14 cellular contexts compared by ENCODE assay signal in the genomic region with DNA sequence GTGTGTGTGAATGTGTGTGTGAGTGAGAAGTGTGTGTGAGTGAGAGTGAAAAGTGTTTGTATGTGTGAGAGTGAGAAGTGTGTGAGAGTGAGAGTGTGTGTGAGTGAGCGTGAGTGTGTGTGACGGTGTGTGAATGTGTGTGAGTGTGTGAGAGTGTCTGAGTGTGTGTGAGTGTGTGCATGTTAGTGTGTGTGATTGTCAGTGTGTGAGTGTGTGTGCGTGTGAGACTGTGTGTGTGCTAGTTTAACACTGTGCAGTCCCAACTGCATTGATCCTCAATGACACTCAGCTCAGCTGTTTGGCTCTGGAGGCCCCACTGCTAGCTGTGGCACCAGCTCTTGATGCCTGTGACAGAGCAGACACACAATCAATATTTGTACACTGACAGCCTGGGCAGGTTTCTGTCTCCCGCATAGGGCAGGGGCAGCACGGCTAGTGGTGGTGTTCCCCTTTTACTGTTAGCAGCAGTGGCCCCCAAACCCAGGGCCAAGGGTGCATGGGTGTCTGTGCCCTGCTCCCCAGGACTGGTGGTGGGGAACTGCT.
DNase-seq lines count a peak whose midpoint lies in the region; FAIRE-seq and TF ChIP-seq lines count a peak whose summit lies in the region.
"Had no signal": no experiment of that assay in that cellular context is flagged by ENCODE, and none has a peak within 500 bp of the region (broad histone marks: within the 10 kb centered on the region; RNA-seq: fewer than 3 reads in every experiment).

No MANE protein-coding gene starts in this region.

- no peak overlapping the region for H2BK20ac ChIP-seq in H1 (ENCODE audit: low read length)

- no peaks in the 10 kb centered on the region for H3K9me2 ChIP-seq in OCI-LY7 (ENCODE audit: insufficient read depth, low read length)

- H3K27me3 Mint-ChIP-seq in progenitor cell of endocrine pancreas, result peaks cover 43% of the 10 kb centered on the region

- FAIRE-seq in H1 (lab: Jason Lieb, UNC), result no peak

- H3K4me2 ChIP-seq in H1 (ENCODE audit: insufficient read depth in 1 of 2, low read depth in 2 of 2, low read length in 2 of 2) (no peak overlapping the region), OCI-LY7 (ENCODE audit: low read length) (no peak overlapping the region)

- H3K23ac ChIP-seq in H1 (ENCODE audit: insufficient read length), result peak overlapping the region; percentile 71

- no peak for TF ChIP-seq RAD21 in H1 (IDR thresholded peaks at IDR 0.05 in 1 of 2, conservative IDR thresholded peaks at IDR 0.05 in 1 of 2; ENCODE audit: low read depth in 2 of 2, low read length in 2 of 2)

- 83 to 98% methylated on average over 2 to 5 of the region's 5 CpGs for WGBS in H1 (ENCODE audit: extremely low coverage in 1 of 2, insufficient coverage in 1 of 2, insufficient read length in 1 of 2, insufficient replicate concordance in 2 of 2, low coverage in 1 of 2, low lambda C conversion rate in 2 of 2, missing lambda C conversion rate in 1 of 2), 2 experiments
- WGBS in prostate gland, result 72% methylated on average over 5 of the region's 5 CpGs

- no peak for TF ChIP-seq CTCF in C4-2B (conservative IDR thresholded peaks at IDR 0.05)
- TF ChIP-seq CTCF in H1 (IDR thresholded peaks at IDR 0.05; ENCODE audit: control extremely low read depth in 1 of 3, insufficient read depth in 1 of 3, low read depth in 1 of 3, low read length in 3 of 3), result no peak
- no peak for TF ChIP-seq CTCF in prostate gland (IDR thresholded peaks at IDR 0.05)
- no peak for TF ChIP-seq CTCF in OCI-LY7 (conservative IDR thresholded peaks at IDR 0.05; ENCODE audit: low read length)
- no peak for TF ChIP-seq CTCF in progenitor cell of endocrine pancreas (IDR thresholded peaks at IDR 0.05; ENCODE audit: unreplicated experiment)

- no peak overlapping the region for H2BK12ac ChIP-seq in H1 (ENCODE audit: low read depth, low read length)

- H3K18ac ChIP-seq in H1 (ENCODE audit: extremely low read depth, low read length), result no peak overlapping the region

- H3K27ac ChIP-seq in C4-2B (peak overlapping the region; percentile 38), H1 (ENCODE audit: low read depth, low read length) (no peak overlapping the region), prostate gland (peak overlapping the region; percentile 75), OCI-LY7 (ENCODE audit: low read depth, low read length, poor library complexity, severe bottlenecking) (no peak overlapping the region)

- H3K79me1 ChIP-seq in H1 (ENCODE audit: low read depth, low read length), result no peaks in the 10 kb centered on the region

- H2BK5ac ChIP-seq in H1 (ENCODE audit: low read depth, low read length), result no peak overlapping the region

- H3K4me1 ChIP-seq in H1 (replicated peaks in 1 of 4; ENCODE audit: control insufficient read depth in 3 of 4, insufficient read depth in 4 of 4, low read length in 3 of 4), result no peaks in the 10 kb centered on the region
- no peaks in the 10 kb centered on the region for H3K4me1 ChIP-seq in prostate gland (replicated peaks)
- no peaks in the 10 kb centered on the region for H3K4me1 ChIP-seq in OCI-LY7 (ENCODE audit: insufficient read depth, low read length, poor library complexity, severe bottlenecking)

- POLR2A ChIA-PET in H1 (lab: Charles Lee; ENCODE audit: partially characterized antibody), result no interaction called here
- POLR2A ChIA-PET in OCI-LY7 (lab: Charles Lee), result no interaction called here

- H2AFZ ChIP-seq in H1 (ENCODE audit: low read length), result no peak overlapping the region
- no peak overlapping the region for H2AFZ ChIP-seq in OCI-LY7 (ENCODE audit: low read length)

- H2AK5ac ChIP-seq in H1 (ENCODE audit: low read depth, low read length), result peak overlapping the region; percentile 97; the same call in 1 of the 2 replicates

- no peak overlapping the region for H3K4ac ChIP-seq in H1 (replicated peaks; ENCODE audit: insufficient read length, low read depth, low read length)

- H4K20me1 ChIP-seq in H1 (replicated peaks in 1 of 2; ENCODE audit: control insufficient read depth in 1 of 2, insufficient read depth in 2 of 2, low read length in 2 of 2) (peaks cover 2 to 7% of the 10 kb centered on the region in 2 experiments), OCI-LY7 (ENCODE audit: insufficient read depth, low read length) (no peaks in the 10 kb centered on the region)

- TF ChIP-seq EP300 in H1 (IDR thresholded peaks at IDR 0.05; ENCODE audit: borderline replicate concordance in 1 of 2, low read depth in 2 of 2, low read length in 2 of 2), result no peak

- CTCF ChIA-PET in H1 (lab: Charles Lee; ENCODE audit: partially characterized antibody), result interaction anchor here (0.8 to 2.5 kb wide), 6 partner anchors 18 to 197 kb away, joined by 3 to 8 read pairs (median 4); no protein-coding TSS in a partner anchor
- CTCF ChIA-PET in OCI-LY7 (lab: Charles Lee; ENCODE audit: unreplicated experiment), result no interaction called here

- H3K4me3 ChIP-seq in H1 (ENCODE audit: extremely low read depth in 1 of 4, insufficient read depth in 2 of 4, low read depth in 3 of 4, low read length in 4 of 4), result no peak overlapping the region
- no peak overlapping the region for H3K4me3 ChIP-seq in prostate gland
- no peak overlapping the region for H3K4me3 ChIP-seq in OCI-LY7 (ENCODE audit: low read depth, low read length, poor library complexity, severe bottlenecking)

- peak overlapping the region; percentile 92 for H3K56ac ChIP-seq in H1 (replicated peaks; ENCODE audit: insufficient read length, low read depth, low read length)

- H3K4me1 Mint-ChIP-seq in progenitor cell of endocrine pancreas (ENCODE audit: low read depth), result peaks cover 6% of the 10 kb centered on the region
- H3K4me1 Mint-ChIP-seq: CD4-positive, alpha-beta memory T cell had no signal

- DNase-seq in HuH-7.5 (ENCODE audit: low spot score), result peak; percentile 52
- DNase-seq in H1 (ENCODE audit: low read depth in 1 of 2, low spot score in 2 of 2), result no peak
- DNase-seq in prostate gland (ENCODE audit: low spot score), result peak; percentile 67
- DNase-seq in NCI-H526 treated with DMSO at 0.1 percent for 48 hours (lab: John Stamatoyannopoulos, UW), result no peak
- no peak for DNase-seq in OCI-LY7 (ENCODE audit: low spot score)
- no peak for DNase-seq in progenitor cell of endocrine pancreas (ENCODE audit: low spot score, unreplicated experiment)
- DNase-seq: ACHN; CD4-positive, alpha-beta memory T cell; NCI-H146; NCI-H2107; NCI-H226; NCI-H69; SHP77 had no signal

- no peak for TF ChIP-seq POLR2A in H1 (IDR thresholded peaks at IDR 0.05; ENCODE audit: control extremely low read depth in 1 of 2, low read depth in 2 of 2, low read length in 2 of 2)
- TF ChIP-seq POLR2A in prostate gland (IDR thresholded peaks at IDR 0.05), result no peak

- H4K5ac ChIP-seq in H1 (ENCODE audit: insufficient read length, low read depth, low read length), result no peak overlapping the region

- H3K23me2 ChIP-seq in H1 (ENCODE audit: low read depth, low read length), result peaks cover 4% of the 10 kb centered on the region; the same call in 1 of the 2 replicates

- H4K8ac ChIP-seq in H1 (ENCODE audit: extremely low read depth, insufficient read depth, low read length), result no peak overlapping the region

- H3K14ac ChIP-seq in H1 (ENCODE audit: insufficient read length), result no peak overlapping the region

- BruUV-seq in OCI-LY7 (replicated peaks; lab: Mats Ljungman, UMichigan), result no TSS peak

- H3K79me2 ChIP-seq in H1 (ENCODE audit: control insufficient read depth in 1 of 2, insufficient read depth in 2 of 2, low read length in 2 of 2) (no peaks in the 10 kb centered on the region), OCI-LY7 (ENCODE audit: insufficient read depth, low read depth, low read length) (no peaks in the 10 kb centered on the region)

- H3K9me3 ChIP-seq in H1 (ENCODE audit: insufficient read depth in 2 of 2, low read depth in 1 of 2, low read length in 1 of 2), result no peaks in the 10 kb centered on the region
- H3K9me3 ChIP-seq in prostate gland, result no peaks in the 10 kb centered on the region
- H3K9me3 ChIP-seq in OCI-LY7 (ENCODE audit: low read length), result no peaks in the 10 kb centered on the region

- H3K36me3 Mint-ChIP-seq in progenitor cell of endocrine pancreas (ENCODE audit: insufficient read depth), result no peaks in the 10 kb centered on the region
- H3K36me3 Mint-ChIP-seq: CD4-positive, alpha-beta memory T cell had no signal

- no peaks in the 10 kb centered on the region for H3K36me3 ChIP-seq in H1 (ENCODE audit: control insufficient read depth in 2 of 4, insufficient read depth in 4 of 4, low read length in 3 of 4)
- H3K36me3 ChIP-seq in prostate gland, result no peaks in the 10 kb centered on the region
- H3K36me3 ChIP-seq in OCI-LY7 (ENCODE audit: insufficient read depth, low read length), result no peaks in the 10 kb centered on the region

- no peak overlapping the region for H3K9ac ChIP-seq in H1 (replicated peaks in 1 of 4; ENCODE audit: extremely low read depth in 1 of 4, low read depth in 3 of 4, low read length in 3 of 4)

- intact Hi-C loops in prostate gland (cut with DNase I), result no loop called here
- intact Hi-C loops in OCI-LY7 (cut with micrococcal nuclease; ENCODE audit: unreplicated experiment), result no loop called here

- H3K27me3 ChIP-seq in H1 (replicated peaks in 1 of 4; ENCODE audit: control insufficient read depth in 3 of 4, extremely low read depth in 1 of 4, insufficient read depth in 3 of 4, low read length in 3 of 4) (peaks cover 0 to 38% (median 18%) of the 10 kb centered on the region in 4 experiments; a peak in 4 of 7 replicates), prostate gland (replicated peaks; ENCODE audit: insufficient read depth) (no peaks in the 10 kb centered on the region)

- H3K9me3 Mint-ChIP-seq in progenitor cell of endocrine pancreas (ENCODE audit: low read depth), result no peaks in the 10 kb centered on the region
- H3K9me3 Mint-ChIP-seq: CD4-positive, alpha-beta memory T cell had no signal

- no peak overlapping the region for H4K91ac ChIP-seq in H1 (replicated peaks; ENCODE audit: insufficient read length, low read length)

- no peak overlapping the region for H2BK15ac ChIP-seq in H1 (ENCODE audit: low read length)

- no peak overlapping the region for H2BK120ac ChIP-seq in H1 (replicated peaks; ENCODE audit: low read depth, low read length)

- H3K4me3 Mint-ChIP-seq in progenitor cell of endocrine pancreas (ENCODE audit: low read depth), result no peak overlapping the region
- H3K4me3 Mint-ChIP-seq: CD4-positive, alpha-beta memory T cell had no signal

- H3K27ac Mint-ChIP-seq in progenitor cell of endocrine pancreas, result no peak overlapping the region
- H3K27ac Mint-ChIP-seq: CD4-positive, alpha-beta memory T cell had no signal

TF ChIP-seq in H1, 55 proteins besides CTCF, POLR2A, EP300 and RAD21 (continues in another document):
- no peak for TF ChIP-seq ZNF274 (IDR thresholded peaks at IDR 0.05; ENCODE audit: borderline replicate concordance, extremely low read depth, low read length)
- TF ChIP-seq SUZ12 (IDR thresholded peaks at IDR 0.05; ENCODE audit: low read length), result no peak
- TF ChIP-seq CHD2 (IDR thresholded peaks at IDR 0.05; ENCODE audit: low read length), result no peak
- TF ChIP-seq EGR1 (IDR thresholded peaks at IDR 0.05; ENCODE audit: borderline replicate concordance, low read depth, low read length), result no peak
- TF ChIP-seq RBBP5 (IDR thresholded peaks at IDR 0.05; ENCODE audit: borderline replicate concordance, low read depth, low read length), result no peak
- TF ChIP-seq SAP30 (IDR thresholded peaks at IDR 0.05; ENCODE audit: insufficient read depth, insufficient replicate concordance, low read length), result no peak
- no peak for TF ChIP-seq BCL11A (IDR thresholded peaks at IDR 0.05; ENCODE audit: low read depth in 2 of 2, low read length in 2 of 2)

Comparison
In these comparisons a context has a peak if more than half of its experiments do, and no peak if none do; other contexts are left out.
1. H3K27ac ChIP-seq: peak in C4-2B (single experiment) and prostate gland (2 of 2); none in H1 (single experiment) and OCI-LY7 (single experiment).
2. DNase-seq: peak in HuH-7.5 (single experiment) and prostate gland (single experiment); none in H1 (0 of 2), NCI-H526 treated with DMSO at 0.1 percent for 48 hours (single experiment), OCI-LY7 (single experiment) and progenitor cell of endocrine pancreas (single experiment).